ENCODE assay signal across 8 cellular contexts in genomic region chr9:113657765-113658564, GRCh38.
DNase-seq lines count a peak whose midpoint lies in the region; ATAC-seq and TF ChIP-seq lines count a peak whose summit lies in the region.

No MANE protein-coding gene starts in this region.

- H3K36me3 Mint-ChIP-seq in activated T-helper 2 cell treated with anti-CD3 and anti-CD28 coated beads, Interferon-gamma antibody, Interleukin-2, Interleukin-4, amounts not matched to agents 10 μg/mL and 5 μg/mL and 100 μg/mL, durations not matched to agents 14 hours and 24 hours and 36 hours (ENCODE audit: low read depth), result no peaks in the 10 kb centered on the region

- peaks cover 8% of the 10 kb centered on the region for H3K4me1 Mint-ChIP-seq in activated T-helper 2 cell treated with anti-CD3 and anti-CD28 coated beads, Interferon-gamma antibody, Interleukin-2, Interleukin-4, amounts not matched to agents 10 μg/mL and 5 μg/mL and 100 μg/mL, durations not matched to agents 14 hours and 24 hours and 36 hours (ENCODE audit: low read depth)

- peak overlapping the region; percentile 57 for H2AFZ ChIP-seq in osteoblast (ENCODE audit: low read length)

- ATAC-seq in GM21723 (IDR thresholded peaks at IDR 0.05; ENCODE audit: unreplicated experiment) (peak; percentile 91), RWPE2 (ENCODE audit: low read depth) (peak; percentile 91)

- no peak overlapping the region for H3K4me3 Mint-ChIP-seq in activated T-helper 2 cell treated with anti-CD3 and anti-CD28 coated beads, Interferon-gamma antibody, Interleukin-2, Interleukin-4, amounts not matched to agents 10 μg/mL and 5 μg/mL and 100 μg/mL, durations not matched to agents 14 hours and 24 hours and 36 hours (ENCODE audit: low read depth)

- no peak overlapping the region for H3K27ac Mint-ChIP-seq in activated T-helper 2 cell treated with anti-CD3 and anti-CD28 coated beads, Interferon-gamma antibody, Interleukin-2, Interleukin-4, amounts not matched to agents 10 μg/mL and 5 μg/mL and 100 μg/mL, durations not matched to agents 14 hours and 24 hours and 36 hours

- DNase-seq in DMS79 (lab: John Stamatoyannopoulos, UW), result peak; percentile 55
- peak; percentile 69 for DNase-seq in MG63
- DNase-seq in RWPE2 (ENCODE audit: low spot score), result no peak
- DNase-seq in activated T-helper 2 cell treated with anti-CD3 and anti-CD28 coated beads, Interferon-gamma antibody, Interleukin-2, Interleukin-4, amounts not matched to agents 10 μg/mL and 5 μg/mL and 100 μg/mL, durations not matched to agents 14 hours and 24 hours and 36 hours (ENCODE audit: low spot score), result peak; percentile 64
- peak; percentile 75 for DNase-seq in foreskin melanocyte
- DNase-seq in osteoblast (ENCODE audit: insufficient read length, low spot score, missing footprints), result peak; percentile 93
- peak; percentile 80 to 90 for DNase-seq in tibial artery

- H3K79me2 ChIP-seq in osteoblast (ENCODE audit: insufficient read depth, low read length), result no peaks in the 10 kb centered on the region

- no peaks in the 10 kb centered on the region for H4K20me1 ChIP-seq in osteoblast (ENCODE audit: insufficient read depth, low read length)

- no peaks in the 10 kb centered on the region for H3K9me3 Mint-ChIP-seq in activated T-helper 2 cell treated with anti-CD3 and anti-CD28 coated beads, Interferon-gamma antibody, Interleukin-2, Interleukin-4, amounts not matched to agents 10 μg/mL and 5 μg/mL and 100 μg/mL, durations not matched to agents 14 hours and 24 hours and 36 hours

- intact Hi-C loops in activated T-helper 2 cell treated with anti-CD3 and anti-CD28 coated beads, Interferon-gamma antibody, Interleukin-2, Interleukin-4, amounts not matched to agents 10 μg/mL and 5 μg/mL and 100 μg/mL, durations not matched to agents 14 hours and 24 hours and 36 hours (cut with micrococcal nuclease), result loop anchor here (1.0 to 5.0 kb wide), 4 partner anchors 146 to 383 kb away; partner anchors contain the start of genes ALAD, CDC26 and PRPF4
- intact Hi-C loops in tibial artery (cut with DNase I; ENCODE audit: low total_unique reads), result loop anchor here (2.0 to 10.0 kb wide), 3 partner anchors 213 to 383 kb away; partner anchors contain the start of genes CDC26 and PRPF4

- TF ChIP-seq CTCF in RWPE2 (IDR thresholded peaks at IDR 0.05; ENCODE audit: poor library complexity, severe bottlenecking), result peak; percentile 93
- peak; percentile 97 for TF ChIP-seq CTCF in osteoblast (IDR thresholded peaks at IDR 0.05; ENCODE audit: extremely low read depth, low read depth, low read length)
- TF ChIP-seq CTCF in tibial artery (IDR thresholded peaks at IDR 0.05), result peak; percentile 97

- H3K4me2 ChIP-seq in osteoblast (ENCODE audit: insufficient read depth, low read length), result no peak overlapping the region

- H3K27ac ChIP-seq in RWPE2 (ENCODE audit: poor library complexity, severe bottlenecking) (no peak overlapping the region), osteoblast (ENCODE audit: low read depth, low read length) (no peak overlapping the region), tibial artery (no peak overlapping the region)

- H3K27me3 ChIP-seq in MG63 (no peaks in the 10 kb centered on the region), RWPE2 (ENCODE audit: insufficient read depth, poor library complexity, severe bottlenecking) (no peaks in the 10 kb centered on the region), osteoblast (ENCODE audit: insufficient read depth, low read length) (peaks cover 9% of the 10 kb centered on the region), tibial artery (peaks cover 0 to 16% of the 10 kb centered on the region in 2 donors)

- no peaks in the 10 kb centered on the region for H3K36me3 ChIP-seq in MG63
- no peaks in the 10 kb centered on the region for H3K36me3 ChIP-seq in RWPE2 (ENCODE audit: low read depth)
- H3K36me3 ChIP-seq in osteoblast (ENCODE audit: insufficient read depth, low read length), result no peaks in the 10 kb centered on the region
- H3K36me3 ChIP-seq in tibial artery, result no peaks in the 10 kb centered on the region

- H3K27me3 Mint-ChIP-seq in activated T-helper 2 cell treated with anti-CD3 and anti-CD28 coated beads, Interferon-gamma antibody, Interleukin-2, Interleukin-4, amounts not matched to agents 10 μg/mL and 5 μg/mL and 100 μg/mL, durations not matched to agents 14 hours and 24 hours and 36 hours (ENCODE audit: low read depth), result peaks cover 21% of the 10 kb centered on the region

- H3K9me3 ChIP-seq in MG63, result no peaks in the 10 kb centered on the region
- no peaks in the 10 kb centered on the region for H3K9me3 ChIP-seq in RWPE2 (ENCODE audit: severe bottlenecking)
- H3K9me3 ChIP-seq in osteoblast (ENCODE audit: low read depth, low read length), result no peaks in the 10 kb centered on the region
- H3K9me3 ChIP-seq in tibial artery, result no peaks in the 10 kb centered on the region

- H3K4me1 ChIP-seq in RWPE2 (ENCODE audit: insufficient read depth, poor library complexity, severe bottlenecking) (no peaks in the 10 kb centered on the region), osteoblast (ENCODE audit: insufficient read depth, low read length) (peaks cover 11% of the 10 kb centered on the region), tibial artery (peaks cover 0 to 18% (median 11%) of the 10 kb centered on the region in 4 donors)

- H3K4me3 ChIP-seq in MG63 (no peak overlapping the region), RWPE2 (ENCODE audit: severe bottlenecking) (no peak overlapping the region), osteoblast (ENCODE audit: insufficient read depth, low read length) (no peak overlapping the region), tibial artery (no peak overlapping the region)
